Comparison of ENCODE assay signal across 21 cellular contexts in the genomic region with DNA sequence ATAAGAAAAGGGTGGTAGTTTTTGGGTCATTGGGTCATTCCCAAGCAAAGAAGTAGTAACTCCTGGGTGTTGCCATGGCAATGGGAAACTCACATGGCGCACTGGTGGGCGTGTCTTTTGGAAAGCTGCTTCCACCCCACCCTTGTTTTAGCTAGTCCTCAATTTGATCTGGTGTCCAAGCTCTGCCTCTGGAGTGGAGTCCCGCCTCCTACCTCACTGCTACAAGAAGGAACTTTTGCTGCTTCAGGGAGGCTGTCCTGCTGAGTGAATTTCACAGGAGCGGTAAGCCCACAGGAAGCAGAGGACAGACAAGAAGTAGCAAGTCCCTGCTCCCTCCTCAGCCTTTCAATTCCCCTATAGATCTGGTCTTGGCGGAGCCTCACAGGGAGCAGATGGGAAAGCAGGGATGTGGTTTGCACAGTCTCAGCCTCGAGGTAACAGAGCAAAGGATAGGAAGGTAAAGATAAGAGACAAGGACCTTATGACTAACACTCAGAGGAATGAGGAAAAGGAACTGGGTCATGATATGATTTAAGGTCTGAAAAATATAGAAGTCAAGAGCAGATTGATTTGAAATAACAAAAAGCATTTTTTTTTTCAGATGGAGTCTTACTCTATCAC.
DNase-seq lines count a peak whose midpoint lies in the region; ATAC-seq, FAIRE-seq and TF ChIP-seq lines count a peak whose summit lies in the region.
"Had no signal": no experiment of that assay in that cellular context is flagged by ENCODE, and none has a peak within 500 bp of the region (broad histone marks: within the 10 kb centered on the region; RNA-seq: fewer than 3 reads in every experiment).

No MANE protein-coding gene starts in this region.

- peak; percentile 20 for FAIRE-seq in HTR-8/SVneo (lab: Jason Lieb, UNC)
- FAIRE-seq: islet of Langerhans had no signal

- no peaks in the 10 kb centered on the region for H3K27me3 Mint-ChIP-seq in activated T-cell treated with anti-CD3 and anti-CD28 coated beads, Interleukin-2, amount 50 U/mL, for 24 hours
- H3K27me3 Mint-ChIP-seq: CD8-positive, alpha-beta memory T cell had no signal

- no peak overlapping the region for H3K4me3 ChIP-seq in brain microvascular endothelial cell (ENCODE audit: low read depth, low read length)
- H3K4me3 ChIP-seq: coronary artery, HAP-1, stomach had no signal

- H3K4me1 Mint-ChIP-seq in activated T-cell treated with anti-CD3 and anti-CD28 coated beads, Interleukin-2, amount 50 U/mL, for 24 hours (ENCODE audit: low read depth): no peaks in the 10 kb centered on the region
- H3K4me1 Mint-ChIP-seq: CD8-positive, alpha-beta memory T cell; naive thymus-derived CD8-positive, alpha-beta T cell had no signal

- no peak for TF ChIP-seq CTCF in brain microvascular endothelial cell (IDR thresholded peaks at IDR 0.05; ENCODE audit: low read depth, low read length, missing control alignments)

- in situ Hi-C loops in brain microvascular endothelial cell (cut with HindIII; ENCODE audit: low pct_ligation_motif_present, low sequenced_read_pairs): no loop called here

- no peaks in the 10 kb centered on the region for H3K27me3 ChIP-seq in brain microvascular endothelial cell (replicated peaks)
- H3K27me3 ChIP-seq: stomach had no signal

- H3K36me3 Mint-ChIP-seq in activated T-cell treated with anti-CD3 and anti-CD28 coated beads, Interleukin-2, amount 50 U/mL, for 24 hours (ENCODE audit: low read depth): no peaks in the 10 kb centered on the region
- H3K36me3 Mint-ChIP-seq in activated naive CD4-positive, alpha-beta T cell treated with anti-CD3 and anti-CD28 coated beads, Interleukin-2, amount 50 U/mL, for 72 hours: peaks cover 0 to 6% of the 10 kb centered on the region in 2 donors
- H3K36me3 Mint-ChIP-seq: CD8-positive, alpha-beta memory T cell had no signal

- H3K27ac Mint-ChIP-seq in activated T-cell treated with anti-CD3 and anti-CD28 coated beads, Interleukin-2, amount 50 U/mL, for 24 hours: no peak overlapping the region
- H3K27ac Mint-ChIP-seq in activated naive CD4-positive, alpha-beta T cell treated with anti-CD3 and anti-CD28 coated beads, Interleukin-2, amount 50 U/mL, for 72 hours: no peak overlapping the region
- H3K27ac Mint-ChIP-seq: naive thymus-derived CD8-positive, alpha-beta T cell had no signal

- no peaks in the 10 kb centered on the region for H3K36me3 ChIP-seq in brain microvascular endothelial cell (replicated peaks)
- H3K36me3 ChIP-seq: HAP-1, stomach had no signal

- peaks cover 7% of the 10 kb centered on the region for H3K9me3 Mint-ChIP-seq in activated T-cell treated with anti-CD3 and anti-CD28 coated beads, Interleukin-2, amount 50 U/mL, for 24 hours
- H3K9me3 Mint-ChIP-seq in activated naive CD4-positive, alpha-beta T cell treated with anti-CD3 and anti-CD28 coated beads, Interleukin-2, amount 50 U/mL, for 72 hours: peaks cover 5 to 9% of the 10 kb centered on the region in 2 donors

- DNase-seq in EH (ENCODE audit: low read depth): peak; percentile 17
- peak; percentile 19 for DNase-seq in HTR-8/SVneo (ENCODE audit: insufficient read length, low spot score)
- DNase-seq in brain microvascular endothelial cell: peak; percentile 6
- peak; percentile 35 for DNase-seq in iris pigment epithelial cell (ENCODE audit: low read depth)
- no peak for DNase-seq in activated T-cell treated with anti-CD3 and anti-CD28 coated beads, Interleukin-2, amount 50 U/mL, for 24 hours
- DNase-seq in activated naive CD4-positive, alpha-beta T cell treated with anti-CD3 and anti-CD28 coated beads, Interleukin-2, amount 50 U/mL, for 72 hours (ENCODE audit: low spot score in 2 of 2): no peak
- DNase-seq: activated CD4-positive, alpha-beta T cell treated with anti-CD3 and anti-CD28 coated beads, Interleukin-2, amount 50 U/mL, for 1 hour; activated naive CD4-positive, alpha-beta T cell treated with Interleukin-2 at 50 U/mL for 16 hours; activated T-cell treated with anti-CD3 and anti-CD28 coated beads for 4 hours; CD8-positive, alpha-beta memory T cell; naive thymus-derived CD8-positive, alpha-beta T cell; NCI-H1092 treated with DMSO at 0.1 percent for 48 hours; NCI-H526 treated with DMSO at 0.1 percent for 48 hours; posterior cingulate gyrus; stimulated activated CD4-positive, alpha-beta T cell treated with anti-CD3 and anti-CD28 coated beads, Interleukin-2, amount 100 ng/mL, for 24 hours; stomach had no signal

- no peak overlapping the region for H3K27ac ChIP-seq in brain microvascular endothelial cell
- H3K27ac ChIP-seq: coronary artery, stomach had no signal

- no peak overlapping the region for H3K4me3 Mint-ChIP-seq in activated T-cell treated with anti-CD3 and anti-CD28 coated beads, Interleukin-2, amount 50 U/mL, for 24 hours
- H3K4me3 Mint-ChIP-seq: CD8-positive, alpha-beta memory T cell; naive thymus-derived CD8-positive, alpha-beta T cell had no signal

- ATAC-seq in HG02973 (IDR thresholded peaks at IDR 0.05; ENCODE audit: unreplicated experiment): no peak
- ATAC-seq in activated naive CD4-positive, alpha-beta T cell treated with anti-CD3 and anti-CD28 coated beads, Interleukin-2, amount 50 U/mL, for 72 hours: no peak
- no peak for ATAC-seq in HG02884 (IDR thresholded peaks at IDR 0.05; ENCODE audit: unreplicated experiment)
- ATAC-seq: naive thymus-derived CD8-positive, alpha-beta T cell had no signal

Comparison
In these comparisons a context has a peak if more than half of its experiments do, and no peak if none do; other contexts are left out.
1. DNase-seq: peak in EH (single experiment), HTR-8/SVneo (single experiment), brain microvascular endothelial cell (single experiment) and iris pigment epithelial cell (single experiment); none in activated T-cell treated with anti-CD3 and anti-CD28 coated beads, Interleukin-2, amount 50 U/mL, for 24 hours (single experiment) and activated naive CD4-positive, alpha-beta T cell treated with anti-CD3 and anti-CD28 coated beads, Interleukin-2, amount 50 U/mL, for 72 hours (0 of 2).